In genomic region chr10:74436523-74437170, GRCh38 we compare ENCODE assay signal across 21 cellular contexts.
"Had no signal": no experiment of that assay in that cellular context is flagged by ENCODE, and none has a peak within 500 bp of the region (broad histone marks: within the 10 kb centered on the region; RNA-seq: fewer than 3 reads in every experiment).

No MANE protein-coding gene starts in this region.

- H3K27ac ChIP-seq: esophagus squamous epithelium, neural progenitor cell, psoas muscle, sigmoid colon, spleen, thoracic aorta, tibial nerve, upper lobe of left lung had no signal

- ATAC-seq: effector memory CD8-positive, alpha-beta T cell; naive thymus-derived CD4-positive, alpha-beta T cell; psoas muscle; right cardiac atrium; stimulated activated memory B cell treated with anti-CD40 and anti-IgM and Interleukin-4, amounts not matched to agents 10 μg/mL and 1 μg/mL and 100 μg/mL, for 72 hours had no signal

- H3K36me3 ChIP-seq: esophagus squamous epithelium, neural progenitor cell, sigmoid colon, spleen, thoracic aorta, tibial nerve, upper lobe of left lung had no signal

- H2AFZ ChIP-seq: neural progenitor cell had no signal

- H3K9ac ChIP-seq: neural progenitor cell had no signal

- H3K9me3 ChIP-seq: esophagus squamous epithelium, psoas muscle, sigmoid colon, spleen, thoracic aorta, tibial nerve, upper lobe of left lung had no signal

- DNase-seq: cortex of kidney; effector memory CD8-positive, alpha-beta T cell; erythroblast; esophagus squamous epithelium; foreskin melanocyte; head of caudate nucleus; mesenchymal stem cell; naive thymus-derived CD4-positive, alpha-beta T cell; posterior cingulate gyrus; psoas muscle; right cardiac atrium; sigmoid colon; spleen; stimulated activated CD4-positive, alpha-beta T cell treated with anti-CD3 and anti-CD28 coated beads, Interleukin-4, amount 100 ng/mL, for 4 hours; upper lobe of left lung had no signal

- H3K4me2 ChIP-seq: neural progenitor cell had no signal

- H3K4me3 ChIP-seq: esophagus squamous epithelium, neural progenitor cell, psoas muscle, sigmoid colon, spleen, thoracic aorta, tibial nerve, upper lobe of left lung had no signal

- FAIRE-seq: endometrium, urothelium cell line had no signal

- H3K27me3 ChIP-seq: esophagus squamous epithelium, neural progenitor cell, sigmoid colon, spleen, tibial nerve, upper lobe of left lung had no signal

- H3K4me1 ChIP-seq: neural progenitor cell, psoas muscle, sigmoid colon, tibial nerve had no signal
